ENCODE assay signal across 20 cellular contexts in the genomic region with DNA sequence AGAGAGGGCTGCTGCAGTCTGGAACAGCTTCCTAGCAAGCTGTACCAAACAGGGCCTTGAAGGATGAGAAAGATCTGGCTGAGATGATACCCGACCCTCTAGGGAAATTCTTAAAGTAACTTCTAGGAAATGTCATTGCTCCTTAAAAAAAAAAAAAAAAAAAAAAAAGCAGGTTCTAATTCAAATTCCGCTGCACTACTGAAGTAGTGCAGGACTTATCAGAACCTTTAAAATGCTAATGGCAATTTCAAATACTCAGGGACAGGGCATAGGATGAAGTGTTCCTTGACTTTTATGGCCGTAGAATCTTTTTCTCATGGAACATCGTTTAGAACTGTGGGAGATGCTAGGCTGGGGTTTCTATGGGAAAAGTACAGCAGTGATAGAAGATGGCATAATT. TPM values are rescaled to one million over a fixed set of nuclear protein-coding genes. Genes with fewer than 3 reads are reported as not detected.
A peak's percentile ranks its signal among the peaks of the same experiment; 100 is the strongest.
DNase-seq lines count a peak whose midpoint lies in the region; ATAC-seq and TF ChIP-seq lines count a peak whose summit lies in the region.
"Had no signal": no experiment of that assay in that cellular context is flagged by ENCODE, and none has a peak within 500 bp of the region (broad histone marks: within the 10 kb centered on the region; RNA-seq: fewer than 3 reads in every experiment).

No MANE protein-coding gene starts in this region.

- ATAC-seq in stimulated activated effector memory CD8-positive, alpha-beta T cell treated with anti-CD3 and anti-CD28 coated beads, Interleukin-12 subunit alpha, Interleukin-12 subunit beta, amount 100 ng/mL, for 72 hours = no peak
- no peak for ATAC-seq in HG03175 (IDR thresholded peaks at IDR 0.05; ENCODE audit: unreplicated experiment)
- no peak for ATAC-seq in GM18861 (IDR thresholded peaks at IDR 0.05; ENCODE audit: unreplicated experiment)
- ATAC-seq: body of pancreas, left cardiac atrium, SK-N-SH treated with all-trans-retinoic acid at 6 μM for 48 hours had no signal

- peaks cover 83% of the 10 kb centered on the region for H3K4me1 ChIP-seq in OCI-LY7 (ENCODE audit: insufficient read depth, low read length, poor library complexity, severe bottlenecking)
- H3K4me1 ChIP-seq: Caco-2 had no signal

- BruUV-seq in OCI-LY7 (replicated peaks; lab: Mats Ljungman, UMichigan) = no TSS peak

- H3K4me1 Mint-ChIP-seq in activated T-cell treated with anti-CD3 and anti-CD28 coated beads, Interleukin-2, amount 50 U/mL, for 24 hours (ENCODE audit: low read depth) = peaks cover 80% of the 10 kb centered on the region
- peaks cover 55% of the 10 kb centered on the region for H3K4me1 Mint-ChIP-seq in brain
- H3K4me1 Mint-ChIP-seq in stimulated activated effector memory CD8-positive, alpha-beta T cell treated with anti-CD3 and anti-CD28 coated beads, Interleukin-12 subunit alpha, Interleukin-12 subunit beta, amount 100 ng/mL, for 72 hours = peaks cover 95% of the 10 kb centered on the region

- no peaks in the 10 kb centered on the region for H3K9me3 ChIP-seq in OCI-LY7 (ENCODE audit: low read length)
- H3K9me3 ChIP-seq: body of pancreas, Caco-2, prostate gland had no signal

- POLR2A ChIA-PET in OCI-LY7 (lab: Charles Lee) = interaction anchor here (0.6 to 5.7 kb wide), 4 partner anchors 8 to 89 kb away, joined by 3 to 61 read pairs (median 4); no protein-coding TSS in a partner anchor

- no peaks in the 10 kb centered on the region for H4K20me1 ChIP-seq in OCI-LY7 (ENCODE audit: insufficient read depth, low read length)

- H3K27me3 Mint-ChIP-seq in activated T-cell treated with anti-CD3 and anti-CD28 coated beads, Interleukin-2, amount 50 U/mL, for 24 hours = no peaks in the 10 kb centered on the region
- peaks cover 11% of the 10 kb centered on the region for H3K27me3 Mint-ChIP-seq in brain

- H3K4me2 ChIP-seq in OCI-LY7 (ENCODE audit: low read length) = peak overlapping the region; percentile 85
- H3K4me2 ChIP-seq: PC-9 had no signal

- H3K27ac Mint-ChIP-seq in activated T-cell treated with anti-CD3 and anti-CD28 coated beads, Interleukin-2, amount 50 U/mL, for 24 hours = peak overlapping the region; percentile 96
- H3K27ac Mint-ChIP-seq in brain = peak overlapping the region; percentile 54 to 90 (median 59)
- H3K27ac Mint-ChIP-seq in stimulated activated effector memory CD8-positive, alpha-beta T cell treated with anti-CD3 and anti-CD28 coated beads, Interleukin-12 subunit alpha, Interleukin-12 subunit beta, amount 100 ng/mL, for 72 hours = peak overlapping the region; percentile 98

- H3K4me3 ChIP-seq in OCI-LY7 (ENCODE audit: low read depth, low read length, poor library complexity, severe bottlenecking) = peak overlapping the region; percentile 82
- H3K4me3 ChIP-seq: body of pancreas, PC-9, prostate gland had no signal

- CTCF ChIA-PET in OCI-LY7 (lab: Charles Lee; ENCODE audit: unreplicated experiment) = no interaction called here

- no peak for TF ChIP-seq CTCF in OCI-LY7 (conservative IDR thresholded peaks at IDR 0.05; ENCODE audit: low read length)
- TF ChIP-seq CTCF in brain (conservative IDR thresholded peaks at IDR 0.05) = no peak

- H3K4me3 Mint-ChIP-seq in activated T-cell treated with anti-CD3 and anti-CD28 coated beads, Interleukin-2, amount 50 U/mL, for 24 hours = peak overlapping the region; percentile 93
- H3K4me3 Mint-ChIP-seq in brain = peak overlapping the region in 2 of 5 experiments; percentile 55 to 73
- H3K4me3 Mint-ChIP-seq in stimulated activated effector memory CD8-positive, alpha-beta T cell treated with anti-CD3 and anti-CD28 coated beads, Interleukin-12 subunit alpha, Interleukin-12 subunit beta, amount 100 ng/mL, for 72 hours = peak overlapping the region; percentile 91

- H3K9me3 Mint-ChIP-seq in activated T-cell treated with anti-CD3 and anti-CD28 coated beads, Interleukin-2, amount 50 U/mL, for 24 hours = no peaks in the 10 kb centered on the region
- H3K9me3 Mint-ChIP-seq in brain = no peaks in the 10 kb centered on the region
- H3K9me3 Mint-ChIP-seq in stimulated activated effector memory CD8-positive, alpha-beta T cell treated with anti-CD3 and anti-CD28 coated beads, Interleukin-12 subunit alpha, Interleukin-12 subunit beta, amount 100 ng/mL, for 72 hours = no peaks in the 10 kb centered on the region

- peaks cover 2% of the 10 kb centered on the region; the same call in 1 of the 2 replicates for H3K36me3 ChIP-seq in OCI-LY7 (ENCODE audit: insufficient read depth, low read length)
- H3K36me3 ChIP-seq: prostate gland, WERI-Rb-1 had no signal

- peaks cover 45% of the 10 kb centered on the region for H3K36me3 Mint-ChIP-seq in activated T-cell treated with anti-CD3 and anti-CD28 coated beads, Interleukin-2, amount 50 U/mL, for 24 hours (ENCODE audit: low read depth)
- peaks cover 14% of the 10 kb centered on the region for H3K36me3 Mint-ChIP-seq in brain
- peaks cover 78% of the 10 kb centered on the region for H3K36me3 Mint-ChIP-seq in stimulated activated effector memory CD8-positive, alpha-beta T cell treated with anti-CD3 and anti-CD28 coated beads, Interleukin-12 subunit alpha, Interleukin-12 subunit beta, amount 100 ng/mL, for 72 hours

- peaks cover 22% of the 10 kb centered on the region for H3K79me2 ChIP-seq in OCI-LY7 (ENCODE audit: insufficient read depth, low read depth, low read length)

- intact Hi-C loops in OCI-LY7 (cut with micrococcal nuclease; ENCODE audit: unreplicated experiment) = loop anchor here (10.0 kb wide), 3 partner anchors 306 to 1334 kb away; no protein-coding TSS in a partner anchor

- DNase-seq in activated T-cell treated with anti-CD3 and anti-CD28 coated beads, Interleukin-2, amount 50 U/mL, for 24 hours = no peak
- DNase-seq in activated T-cell treated with anti-CD3 and anti-CD28 coated beads for 4 hours = no peak
- DNase-seq in OCI-LY7 (ENCODE audit: low spot score) = no peak
- no peak for DNase-seq in stimulated activated effector memory CD8-positive, alpha-beta T cell treated with anti-CD3 and anti-CD28 coated beads, Interleukin-12 subunit alpha, Interleukin-12 subunit beta, amount 100 ng/mL, for 72 hours (ENCODE audit: low spot score in 2 of 2)
- DNase-seq in middle frontal gyrus (ENCODE audit: extremely low spot score, low spot score) = no peak
- DNase-seq: ACHN, body of pancreas, Caco-2, GDM1, left cardiac atrium, NCI-H187 treated with DMSO at 0.1 percent for 48 hours, NCI-H510A treated with DMSO at 0.1 percent for 48 hours, PC-9, WERI-Rb-1 had no signal

- peak overlapping the region; percentile 39; the same call in 1 of the 2 replicates for H2AFZ ChIP-seq in OCI-LY7 (ENCODE audit: low read length)
- H2AFZ ChIP-seq: PC-9 had no signal

- H3K27ac ChIP-seq in OCI-LY7 (ENCODE audit: low read depth, low read length, poor library complexity, severe bottlenecking) = peak overlapping the region; percentile 97
- H3K27ac ChIP-seq: PC-9, prostate gland had no signal

- H3K9me2 ChIP-seq in OCI-LY7 (ENCODE audit: insufficient read depth, low read length) = no peaks in the 10 kb centered on the region

RNA-seq across cellular contexts. Expression of gene MIAT, which starts 13.1 kb away (rescaled TPM):
- total RNA-seq in OCI-LY7 (2014; rRNA removed; shearing (Covaris generic)) = 8.7 and 11.8 TPM in 2 replicates
- 4.1 and 5.2 TPM in 2 replicates for total RNA-seq in OCI-LY7 (2022)
- polyA plus RNA-seq in brain (ENCODE audit: insufficient read depth, low read depth, low replicate concordance) = 12.9 TPM

RNA-seq across cellular contexts. Expression of gene CRYBA4, which starts 48.7 kb away (rescaled TPM):
- 3.2 TPM in 1 of 2 replicates, not detected in the other for total RNA-seq in OCI-LY7 (2014; rRNA removed; shearing (Covaris generic))
- total RNA-seq in OCI-LY7 (2022) = 1.3 TPM in 1 of 2 replicates, not detected in the other
- not detected for polyA plus RNA-seq in brain (ENCODE audit: insufficient read depth, low read depth, low replicate concordance)
- total RNA-seq: body of pancreas, left cardiac atrium, PC-9, temporal lobe had no signal

RNA-seq across cellular contexts. Expression of gene CRYBB1, which starts 52.6 kb away (rescaled TPM):
- total RNA-seq in OCI-LY7 (2014; rRNA removed; shearing (Covaris generic)) = 0.21 and 0.35 TPM in 2 replicates
- total RNA-seq in OCI-LY7 (2022) = 0.61 TPM in 1 of 2 replicates, not detected in the other
- 7.1 TPM for polyA plus RNA-seq in brain (ENCODE audit: insufficient read depth, low read depth, low replicate concordance)
- total RNA-seq: Caco-2, PC-9 had no signal
